ENCODE assay signal across 12 cellular contexts in the genomic region with DNA sequence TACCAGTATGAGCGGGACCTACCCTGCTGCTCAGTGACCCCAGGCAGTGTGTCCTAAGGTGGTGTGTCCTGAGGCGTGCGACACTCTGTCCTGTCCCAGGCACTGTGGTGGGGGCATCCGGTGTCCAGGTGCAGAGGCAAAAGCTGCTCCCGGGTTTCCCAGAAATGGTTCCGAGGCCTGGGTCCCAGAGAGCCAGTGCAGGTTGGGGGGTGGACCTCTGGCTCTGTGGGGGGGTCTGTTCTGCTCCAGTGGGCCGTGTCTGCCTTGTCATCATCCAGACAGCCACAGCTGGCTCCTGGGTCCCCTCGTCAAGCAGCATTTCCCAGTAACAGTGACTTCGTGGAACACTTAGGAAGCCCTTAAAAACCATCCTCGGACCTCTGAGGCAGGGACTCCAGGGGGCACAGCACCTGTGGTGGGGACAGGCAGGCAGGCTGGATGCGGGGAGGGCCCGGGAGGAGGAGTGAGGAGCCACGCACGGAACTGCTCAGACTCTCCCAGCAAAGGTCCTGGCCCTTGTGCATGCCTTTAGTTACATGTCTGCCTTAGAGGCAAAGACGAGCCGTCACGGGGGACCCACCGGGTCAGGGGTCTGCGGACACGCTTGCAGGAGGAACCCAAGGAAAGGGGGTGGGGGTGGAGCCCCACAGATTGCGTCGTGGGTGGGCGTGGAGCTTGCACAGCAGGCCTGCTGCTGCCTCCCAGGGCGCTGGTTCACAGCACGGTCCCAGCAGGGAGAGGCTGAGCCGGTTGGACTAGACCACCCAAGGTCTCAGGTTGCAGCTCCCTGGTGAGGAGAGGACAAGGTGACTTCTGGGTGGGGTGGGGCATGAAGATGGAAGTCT. TPM values are rescaled to one million over a fixed set of nuclear protein-coding genes. Genes with fewer than 3 reads are reported as not detected.
DNase-seq lines count a peak whose midpoint lies in the region; ATAC-seq and TF ChIP-seq lines count a peak whose summit lies in the region.
"Had no signal": no experiment of that assay in that cellular context is flagged by ENCODE, and none has a peak within 500 bp of the region (broad histone marks: within the 10 kb centered on the region; RNA-seq: fewer than 3 reads in every experiment).

No MANE protein-coding gene starts in this region.

- H3K36me3 ChIP-seq in PC-3 (ENCODE audit: low read depth, low read length): peaks cover 35% of the 10 kb centered on the region
- H3K36me3 ChIP-seq in stomach smooth muscle (ENCODE audit: control insufficient read depth in 2 of 2, insufficient read depth in 2 of 2, low read length in 2 of 2): peaks cover 0 to under 1% of the 10 kb centered on the region in 2 donors
- H3K36me3 ChIP-seq in tibial nerve: peaks cover 0 to 21% (median 0%) of the 10 kb centered on the region in 3 donors

- TF ChIP-seq POLR2A in tibial nerve (IDR thresholded peaks at IDR 0.05): no peak

- H3K9ac ChIP-seq in PC-3 (ENCODE audit: low read length) (no peak overlapping the region), stomach smooth muscle (ENCODE audit: low read length in 2 of 2) (no peak overlapping the region)

- H3K4me2 ChIP-seq in PC-3 (ENCODE audit: low read length): peak overlapping the region; percentile 40; the same call in 1 of the 2 replicates

- peaks cover 98% of the 10 kb centered on the region for H3K79me2 ChIP-seq in PC-3 (ENCODE audit: low read length)

- WGBS in tibial nerve, 2 donors: 53 to 55% methylated on average over 24 to 25 of the region's 26 CpGs

- intact Hi-C loops in PC-3 (cut with micrococcal nuclease): no loop called here

- POLR2A ChIA-PET in PC-3 (lab: Charles Lee; ENCODE audit: unreplicated experiment): interaction anchor here (0.9 kb wide), 1 partner anchor 39 kb away, joined by 3 read pairs; a partner anchor contains a TSS

- no peak for TF ChIP-seq EP300 in tibial nerve (IDR thresholded peaks at IDR 0.05)

- H3K4me1 Mint-ChIP-seq in activated naive CD4-positive, alpha-beta T cell treated with anti-CD3 and anti-CD28 coated beads, Interleukin-2, amount 10 ng/mL, durations not matched to agents 7 days and 5 days: peaks cover 52% of the 10 kb centered on the region

- H3F3A ChIP-seq in PC-3 (ENCODE audit: low read length, unreplicated experiment): peaks cover 8% of the 10 kb centered on the region

- no peak for TF ChIP-seq CTCF in PC-3 (conservative IDR thresholded peaks at IDR 0.05; ENCODE audit: low read depth, low read length)
- no peak for TF ChIP-seq CTCF in tibial nerve (IDR thresholded peaks at IDR 0.05)

- H3K27me3 Mint-ChIP-seq in activated naive CD4-positive, alpha-beta T cell treated with anti-CD3 and anti-CD28 coated beads, Interleukin-2, amount 10 ng/mL, durations not matched to agents 7 days and 5 days: no peaks in the 10 kb centered on the region

- no peak overlapping the region for H3K4me3 Mint-ChIP-seq in activated naive CD4-positive, alpha-beta T cell treated with anti-CD3 and anti-CD28 coated beads, Interleukin-2, amount 10 ng/mL, durations not matched to agents 7 days and 5 days

- H3K27ac Mint-ChIP-seq in activated naive CD4-positive, alpha-beta T cell treated with anti-CD3 and anti-CD28 coated beads, Interleukin-2, amount 10 ng/mL, durations not matched to agents 7 days and 5 days: no peak overlapping the region

- H2AFZ ChIP-seq in PC-3 (ENCODE audit: low read length): no peak overlapping the region

- no peak overlapping the region for H3K4me3 ChIP-seq in PC-3 (ENCODE audit: low read length)
- H3K4me3 ChIP-seq in stomach smooth muscle (ENCODE audit: low read length in 2 of 2): no peak overlapping the region
- no peak overlapping the region for H3K4me3 ChIP-seq in tibial nerve

- peak; percentile 21 for DNase-seq in activated naive CD4-positive, alpha-beta T cell treated with anti-CD3 and anti-CD28 coated beads, Interleukin-2, amount 10 ng/mL, durations not matched to agents 7 days and 5 days
- DNase-seq in activated naive CD4-positive, alpha-beta T cell treated with Interleukin-2 at 50 U/mL for 16 hours: no peak
- DNase-seq in PC-3 (no peak), kidney tubule cell (ENCODE audit: low spot score) (peak; percentile 78), tibial nerve (ENCODE audit: low spot score in 2 of 2) (no peak)
- DNase-seq: activated T-cell treated with anti-CD3 and anti-CD28 coated beads for 4 hours, AML-193, NCI-H1092 treated with DMSO at 0.1 percent for 48 hours, T1000 had no signal

- H3K9me3 Mint-ChIP-seq in activated naive CD4-positive, alpha-beta T cell treated with anti-CD3 and anti-CD28 coated beads, Interleukin-2, amount 10 ng/mL, durations not matched to agents 7 days and 5 days: no peaks in the 10 kb centered on the region

- CTCF ChIA-PET in activated naive CD4-positive, alpha-beta T cell treated with anti-CD3 and anti-CD28 coated beads, Interleukin-2, amount 10 ng/mL, durations not matched to agents 7 days and 5 days (lab: Charles Lee): interaction anchor here (1.2 to 2.4 kb wide), 5 partner anchors 10 to 87 kb away, joined by 3 to 12 read pairs (median 4); no protein-coding TSS in a partner anchor
- CTCF ChIA-PET in PC-3 (lab: Charles Lee): no interaction called here

- no peak for ATAC-seq in PC-3
- no peak for ATAC-seq in HG03469 (IDR thresholded peaks at IDR 0.05; ENCODE audit: unreplicated experiment)
- ATAC-seq in HG02678 (IDR thresholded peaks at IDR 0.05; ENCODE audit: unreplicated experiment): no peak

- H3K9me3 ChIP-seq in PC-3 (ENCODE audit: low read length) (no peaks in the 10 kb centered on the region), stomach smooth muscle (ENCODE audit: control insufficient read depth in 2 of 2, low read length in 2 of 2) (no peaks in the 10 kb centered on the region), tibial nerve (no peaks in the 10 kb centered on the region)

- H4K20me1 ChIP-seq in PC-3 (ENCODE audit: low read length): peaks cover 76% of the 10 kb centered on the region

- H3K36me3 Mint-ChIP-seq in activated naive CD4-positive, alpha-beta T cell treated with anti-CD3 and anti-CD28 coated beads, Interleukin-2, amount 10 ng/mL, durations not matched to agents 7 days and 5 days: peaks cover 23% of the 10 kb centered on the region

- BruUV-seq in PC-3 (replicated peaks; lab: Mats Ljungman, UMichigan): no TSS peak

- H3K27ac ChIP-seq in PC-3 (ENCODE audit: low read length): peak overlapping the region; percentile 24; the same call in 1 of the 2 replicates
- peak overlapping the region; percentile 66 for H3K27ac ChIP-seq in stomach smooth muscle (ENCODE audit: low read length)
- peak overlapping the region in 1 of 4 donors; percentile 22 for H3K27ac ChIP-seq in tibial nerve

- no peaks in the 10 kb centered on the region for H3K27me3 ChIP-seq in PC-3 (ENCODE audit: low read length)
- H3K27me3 ChIP-seq in stomach smooth muscle (ENCODE audit: control insufficient read depth in 1 of 2, insufficient read depth in 2 of 2, low read length in 2 of 2): no peaks in the 10 kb centered on the region
- H3K27me3 ChIP-seq in tibial nerve: no peaks in the 10 kb centered on the region

- H3K9me2 ChIP-seq in PC-3 (replicated peaks; ENCODE audit: low read length): no peaks in the 10 kb centered on the region

- peaks cover 61% of the 10 kb centered on the region for H3K4me1 ChIP-seq in PC-3 (ENCODE audit: insufficient read depth, low read length)
- H3K4me1 ChIP-seq in stomach smooth muscle (ENCODE audit: control insufficient read depth, insufficient read depth, low read length): peaks cover 74% of the 10 kb centered on the region
- H3K4me1 ChIP-seq in tibial nerve: peaks cover 0 to 93% (median 61%) of the 10 kb centered on the region in 4 donors

RNA-seq across cellular contexts. Expression of a gene that starts 5.6 kb away (rescaled TPM):
- 286 and 447 TPM in 2 replicates for total RNA-seq in PC-3 (2014; rRNA removed)
- total RNA-seq in tibial nerve: 10 to 100 TPM; 10.5 to 36.0 (median 21.4) TPM

RNA-seq across cellular contexts. Expression of a gene that starts 21.8 kb away (rescaled TPM):
- 35.0 and 36.6 TPM in 2 replicates for total RNA-seq in PC-3 (2014; rRNA removed)
- total RNA-seq in tibial nerve: 10 to 100 TPM; 33.5 to 91.2 (median 47.9) TPM

RNA-seq across cellular contexts. Expression of a gene that starts 39.1 kb away (rescaled TPM):
- total RNA-seq in PC-3 (2014; rRNA removed): 58.6 and 73.5 TPM in 2 replicates
- total RNA-seq in tibial nerve: 100 to 1,000 TPM in 3 of 4 donors, 10 to 100 TPM in 1; 93.9 to 160 (median 124) TPM

Comparison
In these comparisons a context has a peak if more than half of its experiments do, and no peak if none do; other contexts are left out.
1. DNase-seq: peak in activated naive CD4-positive, alpha-beta T cell treated with anti-CD3 and anti-CD28 coated beads, Interleukin-2, amount 10 ng/mL, durations not matched to agents 7 days and 5 days (single experiment) and kidney tubule cell (single experiment); none in activated naive CD4-positive, alpha-beta T cell treated with Interleukin-2 at 50 U/mL for 16 hours (single experiment), PC-3 (single experiment) and tibial nerve (0 of 2).